23 cellular contexts compared by ENCODE assay signal in the genomic region with DNA sequence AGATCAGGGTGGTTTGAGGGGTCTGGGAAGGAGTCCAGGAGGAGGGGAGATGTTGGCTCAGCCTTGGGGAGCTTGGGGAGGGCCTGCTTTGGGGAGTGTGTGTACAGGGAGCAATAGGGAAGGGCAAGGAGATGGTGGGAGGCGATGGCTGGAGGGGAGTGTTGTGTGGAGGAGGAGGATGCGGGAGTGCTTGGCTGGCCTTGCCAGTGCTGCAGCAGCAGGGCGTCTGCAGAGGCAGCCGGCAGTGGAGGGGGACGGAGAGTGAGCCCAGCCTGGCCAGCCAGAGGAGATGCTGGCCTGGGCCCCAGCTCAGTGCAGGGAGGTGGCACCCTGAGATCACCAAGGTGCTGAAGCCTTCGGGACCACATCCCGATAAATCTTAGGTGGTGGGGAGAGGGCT. TPM values are rescaled to one million over a fixed set of nuclear protein-coding genes. Genes with fewer than 3 reads are reported as not detected.
DNase-seq lines count a peak whose midpoint lies in the region; ATAC-seq and TF ChIP-seq lines count a peak whose summit lies in the region.
"Had no signal": no experiment of that assay in that cellular context is flagged by ENCODE, and none has a peak within 500 bp of the region (broad histone marks: within the 10 kb centered on the region; RNA-seq: fewer than 3 reads in every experiment).

No MANE protein-coding gene starts in this region.

- H2AFZ ChIP-seq in hepatocyte (no peak overlapping the region), MM.1S (ENCODE audit: low read length) (no peak overlapping the region)

- TF ChIP-seq POLR2A in gastrocnemius medialis (IDR thresholded peaks at IDR 0.05): no peak
- no peak for TF ChIP-seq POLR2A in prostate gland (IDR thresholded peaks at IDR 0.05)

- H3K4me3 Mint-ChIP-seq in natural killer cell: no peak overlapping the region
- H3K4me3 Mint-ChIP-seq: activated CD4-positive, alpha-beta T cell treated with anti-CD3 and anti-CD28 coated beads, Interleukin-2, amount 10 ng/mL, durations not matched to agents 24 days and 14 days; activated naive CD8-positive, alpha-beta T cell; activated T-cell treated with anti-CD3 and anti-CD28 coated beads, Interleukin-2, amount 50 U/mL, for 72 hours; T-helper 1 cell treated with Interleukin-12 subunit alpha and Interleukin-12 subunit beta and Interleukin-4 antibody, amounts not matched to agents 30 μg/mL and 1 μg/mL, for 36 hours had no signal

- H3K4me3 ChIP-seq in hepatocyte (no peak overlapping the region), gastrocnemius medialis (peak overlapping the region; percentile 59 to 88 (median 76)), prostate gland (no peak overlapping the region), MM.1S (ENCODE audit: low read length) (no peak overlapping the region)
- H3K4me3 ChIP-seq: ascending aorta, Peyer's patch had no signal

- POLR2A ChIA-PET in RWPE1 (lab: Yijun Ruan, JAX; ENCODE audit: low non-redundant PET): no interaction called here

- H3K36me3 ChIP-seq in hepatocyte (replicated peaks; ENCODE audit: insufficient read depth, low read depth) (no peaks in the 10 kb centered on the region), gastrocnemius medialis (peaks cover 0 to 38% of the 10 kb centered on the region in 2 donors), prostate gland (no peaks in the 10 kb centered on the region), MM.1S (replicated peaks; ENCODE audit: insufficient read depth, low read length) (no peaks in the 10 kb centered on the region)
- H3K36me3 ChIP-seq: ascending aorta, Peyer's patch had no signal

- H3K79me2 ChIP-seq in hepatocyte (peaks cover 2% of the 10 kb centered on the region), MM.1S (ENCODE audit: low read length) (no peaks in the 10 kb centered on the region)

- H3K4me1 ChIP-seq in hepatocyte (ENCODE audit: insufficient read depth): peaks cover 59% of the 10 kb centered on the region
- H3K4me1 ChIP-seq in gastrocnemius medialis: peaks cover 28 to 43% of the 10 kb centered on the region in 2 donors
- peaks cover 26% of the 10 kb centered on the region for H3K4me1 ChIP-seq in prostate gland (replicated peaks)
- H3K4me1 ChIP-seq in MM.1S (ENCODE audit: low read length): no peaks in the 10 kb centered on the region
- H3K4me1 ChIP-seq: ascending aorta had no signal

- peaks cover 7 to 12% of the 10 kb centered on the region in 2 donors for H3K27me3 Mint-ChIP-seq in natural killer cell (ENCODE audit: low read depth in 2 of 2)

- no peaks in the 10 kb centered on the region for H3K36me3 Mint-ChIP-seq in natural killer cell
- H3K36me3 Mint-ChIP-seq: activated naive CD8-positive, alpha-beta T cell; CD14-positive monocyte had no signal

- H3K4me1 Mint-ChIP-seq in natural killer cell: peaks cover 5% of the 10 kb centered on the region in 2 donors

- intact Hi-C loops in gastrocnemius medialis (cut with DNase I; ENCODE audit: low total_unique reads) (loop anchor here (5.0 to 10.0 kb wide), 2 partner anchors 1622 to 1926 kb away; a partner anchor contains a TSS), prostate gland (cut with DNase I) (loop anchor here (5.0 kb wide), 1 partner anchor 409 kb away; no protein-coding TSS in a partner anchor), natural killer cell (cut with micrococcal nuclease) (no loop called here)

- 81% methylated on average over 7 of the region's 7 CpGs for WGBS in hepatocyte (ENCODE audit: low lambda C conversion rate, missing lambda C conversion rate)
- 60% methylated on average over 7 of the region's 7 CpGs for WGBS in prostate gland

- no peaks in the 10 kb centered on the region for H3F3A ChIP-seq in MM.1S (ENCODE audit: insufficient read depth, low read length)

- no peak for TF ChIP-seq CTCF in RWPE1 (conservative IDR thresholded peaks at IDR 0.05; ENCODE audit: low read depth)
- no peak for TF ChIP-seq CTCF in hepatocyte (IDR thresholded peaks at IDR 0.05; ENCODE audit: poor library complexity)
- TF ChIP-seq CTCF in gastrocnemius medialis (IDR thresholded peaks at IDR 0.05 in 4 of 5, conservative IDR thresholded peaks at IDR 0.05 in 1 of 5): no peak
- TF ChIP-seq CTCF in prostate gland (IDR thresholded peaks at IDR 0.05): no peak
- TF ChIP-seq CTCF in natural killer cell (IDR thresholded peaks at IDR 0.05): no peak
- TF ChIP-seq CTCF in MM.1S (IDR thresholded peaks at IDR 0.05; ENCODE audit: low read length): no peak

- H3K9ac ChIP-seq in MM.1S (ENCODE audit: low read length): no peak overlapping the region

- CTCF ChIA-PET in RWPE1 (lab: Yijun Ruan, JAX): interaction anchor here (0.6 to 4.5 kb wide), 6 partner anchors 18 to 411 kb away, joined by 3 to 46 read pairs (median 4); no protein-coding TSS in a partner anchor

- DNase-seq in DMS79 treated with DMSO at 0.1 percent for 48 hours (lab: John Stamatoyannopoulos, UW) (peak; percentile 86), RWPE1 (ENCODE audit: low spot score) (no peak), hepatocyte (ENCODE audit: low spot score) (no peak), gastrocnemius medialis (peak in 1 of 2 donors; percentile 61), prostate gland (ENCODE audit: low spot score) (no peak), natural killer cell (no peak), A172 (ENCODE audit: low spot score) (no peak), MM.1S (no peak)
- DNase-seq: activated CD4-positive, alpha-beta T cell treated with anti-CD3 and anti-CD28 coated beads, Interleukin-2, amount 10 ng/mL, durations not matched to agents 24 days and 14 days; activated T-cell treated with anti-CD3 and anti-CD28 coated beads, Interleukin-2, amount 50 U/mL, for 72 hours; GDM1; KBM-7; mammary epithelial cell; Peyer's patch; stimulated activated CD4-positive, alpha-beta T cell treated with anti-CD3 and anti-CD28 coated beads, Interleukin-15, amount 100 ng/mL, for 24 hours had no signal

- H3K27ac Mint-ChIP-seq in natural killer cell: no peak overlapping the region
- H3K27ac Mint-ChIP-seq: activated CD4-positive, alpha-beta T cell treated with anti-CD3 and anti-CD28 coated beads, Interleukin-2, amount 10 ng/mL, durations not matched to agents 24 days and 14 days; activated naive CD8-positive, alpha-beta T cell; activated T-cell treated with anti-CD3 and anti-CD28 coated beads, Interleukin-2, amount 50 U/mL, for 72 hours; CD14-positive monocyte; T-helper 1 cell treated with Interleukin-12 subunit alpha and Interleukin-12 subunit beta and Interleukin-4 antibody, amounts not matched to agents 30 μg/mL and 1 μg/mL, for 36 hours had no signal

- H3K4me2 ChIP-seq in hepatocyte (peak overlapping the region; percentile 71), MM.1S (ENCODE audit: low read depth, low read length) (no peak overlapping the region)

- in situ Hi-C loops in gastrocnemius medialis (cut with MboI; ENCODE audit: low sequenced_read_pairs in 4 of 4): loop anchor here in 1 of 4 donors (25.0 kb wide), 1 partner anchor 544 kb away; no protein-coding TSS in a partner anchor

- H4K20me1 ChIP-seq in hepatocyte (ENCODE audit: insufficient read depth, poor library complexity, severe bottlenecking) (no peaks in the 10 kb centered on the region), MM.1S (ENCODE audit: insufficient read depth, low read length) (no peaks in the 10 kb centered on the region)

- no peaks in the 10 kb centered on the region for H3K9me2 ChIP-seq in hepatocyte (replicated peaks; ENCODE audit: insufficient read depth)
- no peaks in the 10 kb centered on the region for H3K9me2 ChIP-seq in MM.1S (replicated peaks; ENCODE audit: insufficient read depth, low read length)

- ATAC-seq in gastrocnemius medialis (no peak), natural killer cell (no peak)
- ATAC-seq: activated T-cell treated with anti-CD3 and anti-CD28 coated beads, Interleukin-2, amount 50 U/mL, for 72 hours; right cardiac atrium had no signal

- no peaks in the 10 kb centered on the region for H3K9me3 Mint-ChIP-seq in natural killer cell
- H3K9me3 Mint-ChIP-seq: activated CD4-positive, alpha-beta T cell treated with anti-CD3 and anti-CD28 coated beads, Interleukin-2, amount 10 ng/mL, durations not matched to agents 24 days and 14 days; activated T-cell treated with anti-CD3 and anti-CD28 coated beads, Interleukin-2, amount 50 U/mL, for 72 hours; CD14-positive monocyte; T-helper 1 cell treated with Interleukin-12 subunit alpha and Interleukin-12 subunit beta and Interleukin-4 antibody, amounts not matched to agents 30 μg/mL and 1 μg/mL, for 36 hours had no signal

- H3K27me3 ChIP-seq in hepatocyte (no peaks in the 10 kb centered on the region), gastrocnemius medialis (no peaks in the 10 kb centered on the region), prostate gland (replicated peaks; ENCODE audit: insufficient read depth) (no peaks in the 10 kb centered on the region), MM.1S (replicated peaks; ENCODE audit: insufficient read depth, low read length) (peaks cover 46% of the 10 kb centered on the region)
- H3K27me3 ChIP-seq: ascending aorta, Peyer's patch had no signal

- H3K27ac ChIP-seq in RWPE1 (peak overlapping the region; percentile 93; the same call in 1 of the 2 replicates), hepatocyte (no peak overlapping the region), gastrocnemius medialis (peak overlapping the region; percentile 98 to 100 (median 100)), prostate gland (peak overlapping the region in 1 of 2 donors; percentile 85), MM.1S (ENCODE audit: low read length) (no peak overlapping the region)
- H3K27ac ChIP-seq: ascending aorta, epithelial cell of prostate, Peyer's patch had no signal

- H3K9me3 ChIP-seq in hepatocyte (ENCODE audit: low read depth) (no peaks in the 10 kb centered on the region), gastrocnemius medialis (no peaks in the 10 kb centered on the region), prostate gland (no peaks in the 10 kb centered on the region), MM.1S (replicated peaks; ENCODE audit: insufficient read depth, low read length) (no peaks in the 10 kb centered on the region)
- H3K9me3 ChIP-seq: ascending aorta, Peyer's patch had no signal

RNA-seq across cellular contexts. Expression of a gene that starts 3.9 kb away (rescaled TPM):
- total RNA-seq in hepatocyte: 7.9 and 9.5 TPM in 2 replicates
- polyA plus RNA-seq in hepatocyte: 21.1 and 25.3 TPM in 2 replicates
- 100 to 1,000 TPM; 287 to 570 (median 348) TPM for total RNA-seq in gastrocnemius medialis
- 1 to 10 TPM; 2.5 to 3.1 TPM for total RNA-seq in prostate gland
- not detected for total RNA-seq in natural killer cell
- 6.8 and 6.9 TPM in 2 replicates for total RNA-seq in A172 (2014; rRNA removed; shearing (Covaris generic))
- total RNA-seq: activated CD4-positive, alpha-beta T cell treated with anti-CD3 and anti-CD28 coated beads, Interleukin-2, amount 10 ng/mL, durations not matched to agents 24 days and 14 days; activated T-cell treated with anti-CD3 and anti-CD28 coated beads, Interleukin-2, amount 50 U/mL, for 72 hours; ascending aorta; HT-29 had no signal
- polyA plus RNA-seq: CD14-positive monocyte, keratinocyte, mammary epithelial cell had no signal

RNA-seq across cellular contexts. Expression of a gene that starts 31.3 kb away (rescaled TPM):
- 33.0 and 44.7 TPM in 2 replicates for total RNA-seq in hepatocyte
- polyA plus RNA-seq in hepatocyte: 147 and 151 TPM in 2 replicates
- total RNA-seq in gastrocnemius medialis: 100 to 1,000 TPM in 1 of 4 donors, 10 to 100 TPM in 3; 50.7 to 101 (median 63.5) TPM
- 10 to 100 TPM; 24.5 to 25.7 TPM for total RNA-seq in prostate gland
- total RNA-seq in natural killer cell: 10 to 100 TPM; 15.8 to 19.6 (median 16.5) TPM
- total RNA-seq in A172 (2014; rRNA removed; shearing (Covaris generic)): 46.1 and 70.3 TPM in 2 replicates

RNA-seq across cellular contexts. Expression of a gene that starts 46.1 kb away (rescaled TPM):
- total RNA-seq in hepatocyte (38.1 and 41.5 TPM in 2 replicates), gastrocnemius medialis (10 to 100 TPM; 34.1 to 39.1 (median 38.1) TPM), prostate gland (10 to 100 TPM; 64.2 to 80.2 TPM), natural killer cell (100 to 1,000 TPM; 109 to 133 (median 121) TPM)
- polyA plus RNA-seq in hepatocyte: 66.3 and 68.2 TPM in 2 replicates
- 48.8 and 50.8 TPM in 2 replicates for total RNA-seq in A172 (2014; rRNA removed; shearing (Covaris generic))

Comparison
In these comparisons a context has a peak if more than half of its experiments do, and no peak if none do; other contexts are left out.
1. H3K27ac ChIP-seq: peak in RWPE1 (single experiment) and gastrocnemius medialis (4 of 4); none in hepatocyte (single experiment) and MM.1S (single experiment).
2. H3K4me3 ChIP-seq: peak in gastrocnemius medialis (4 of 4); none in hepatocyte (single experiment), prostate gland (0 of 2) and MM.1S (single experiment).
3. RNA of a gene that starts 3.9 kb away (total RNA-seq): 287 to 570 TPM in gastrocnemius medialis; 7.9 to 9.5 TPM in hepatocyte, 6.8 to 6.9 TPM in A172, 2.5 to 3.1 TPM in prostate gland and not detected in natural killer cell; every median in the first group is over 10 times any median in the second.